Comparison of ENCODE assay signal across 1 cellular context in the genomic region with DNA sequence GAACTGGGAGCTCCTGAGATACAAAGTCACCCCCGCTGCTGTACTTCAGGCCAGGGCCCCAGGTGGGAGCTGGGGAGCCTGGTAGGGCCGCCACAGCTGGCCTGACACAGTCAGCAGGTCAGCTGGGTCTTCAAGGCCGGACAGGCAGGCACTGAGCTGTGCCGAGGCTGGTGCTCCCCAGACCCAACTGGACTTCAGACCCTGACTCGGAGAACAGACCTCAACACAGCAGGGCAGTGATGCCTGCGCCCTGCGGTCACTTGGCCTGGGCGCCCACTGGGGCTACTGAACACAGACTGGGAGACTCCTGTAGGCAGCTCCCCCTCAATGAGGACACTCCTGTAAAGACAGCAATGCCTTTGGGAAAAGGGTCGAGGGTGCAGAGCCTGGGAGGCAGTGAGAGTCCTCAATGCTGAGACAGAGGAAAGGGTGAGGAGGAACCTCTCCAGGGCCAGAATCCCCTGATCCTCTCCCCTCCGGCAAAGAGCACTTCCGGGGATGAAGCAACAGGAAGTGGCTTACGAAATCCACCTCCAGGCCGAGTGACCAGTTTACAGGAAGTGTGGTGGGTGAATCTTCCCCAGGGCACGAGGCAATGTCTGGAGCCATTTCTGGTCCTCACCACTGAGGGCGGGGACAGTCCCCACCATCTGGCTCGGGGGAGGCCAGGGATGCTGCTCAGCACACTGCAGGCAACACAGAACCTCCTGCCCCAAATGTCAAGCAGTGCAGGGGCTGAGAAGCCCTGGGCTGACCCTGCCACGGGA.
TF ChIP-seq lines count a peak whose summit lies in the region.

No MANE protein-coding gene starts in this region.

TF ChIP-seq in K562, 482 proteins besides CTCF, POLR2A, EP300 and RAD21 (continued from another document and continues in another):
- TF ChIP-seq ZNF589 (CRISPR knock-in tag; IDR thresholded peaks at IDR 0.05; ENCODE audit: low read depth): peak; percentile 82
- 0 out of 2 replicates have a peak, but pooled peaks have one; percentile 48 for TF ChIP-seq TCFL5 (CRISPR knock-in tag; conservative IDR thresholded peaks at IDR 0.05)
- TF ChIP-seq ZNF583 (CRISPR knock-in tag; IDR thresholded peaks at IDR 0.05): no peak
- no peak for TF ChIP-seq PTBP1 (IDR thresholded peaks at IDR 0.05; ENCODE audit: low read depth, low read length)
- no peak for TF ChIP-seq TAL1 (IDR thresholded peaks at IDR 0.05)
- TF ChIP-seq, protein P1, sequence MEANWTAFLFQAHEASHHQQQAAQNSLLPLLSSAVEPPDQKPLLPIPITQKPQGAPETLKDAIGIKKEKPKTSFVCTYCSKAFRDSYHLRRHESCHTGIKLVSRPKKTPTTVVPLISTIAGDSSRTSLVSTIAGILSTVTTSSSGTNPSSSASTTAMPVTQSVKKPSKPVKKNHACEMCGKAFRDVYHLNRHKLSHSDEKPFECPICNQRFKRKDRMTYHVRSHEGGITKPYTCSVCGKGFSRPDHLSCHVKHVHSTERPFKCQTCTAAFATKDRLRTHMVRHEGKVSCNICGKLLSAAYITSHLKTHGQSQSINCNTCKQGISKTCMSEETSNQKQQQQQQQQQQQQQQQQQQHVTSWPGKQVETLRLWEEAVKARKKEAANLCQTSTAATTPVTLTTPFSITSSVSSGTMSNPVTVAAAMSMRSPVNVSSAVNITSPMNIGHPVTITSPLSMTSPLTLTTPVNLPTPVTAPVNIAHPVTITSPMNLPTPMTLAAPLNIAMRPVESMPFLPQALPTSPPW (CRISPR knock-in tag; IDR thresholded peaks at IDR 0.05): no peak; the same call in 1 of the 2 replicates
- TF ChIP-seq KDM2B (CRISPR knock-in tag; IDR thresholded peaks at IDR 0.05): no peak
- no peak for TF ChIP-seq FOS (IDR thresholded peaks at IDR 0.05; ENCODE audit: extremely low read depth, insufficient read length)
- TF ChIP-seq, protein P2, sequence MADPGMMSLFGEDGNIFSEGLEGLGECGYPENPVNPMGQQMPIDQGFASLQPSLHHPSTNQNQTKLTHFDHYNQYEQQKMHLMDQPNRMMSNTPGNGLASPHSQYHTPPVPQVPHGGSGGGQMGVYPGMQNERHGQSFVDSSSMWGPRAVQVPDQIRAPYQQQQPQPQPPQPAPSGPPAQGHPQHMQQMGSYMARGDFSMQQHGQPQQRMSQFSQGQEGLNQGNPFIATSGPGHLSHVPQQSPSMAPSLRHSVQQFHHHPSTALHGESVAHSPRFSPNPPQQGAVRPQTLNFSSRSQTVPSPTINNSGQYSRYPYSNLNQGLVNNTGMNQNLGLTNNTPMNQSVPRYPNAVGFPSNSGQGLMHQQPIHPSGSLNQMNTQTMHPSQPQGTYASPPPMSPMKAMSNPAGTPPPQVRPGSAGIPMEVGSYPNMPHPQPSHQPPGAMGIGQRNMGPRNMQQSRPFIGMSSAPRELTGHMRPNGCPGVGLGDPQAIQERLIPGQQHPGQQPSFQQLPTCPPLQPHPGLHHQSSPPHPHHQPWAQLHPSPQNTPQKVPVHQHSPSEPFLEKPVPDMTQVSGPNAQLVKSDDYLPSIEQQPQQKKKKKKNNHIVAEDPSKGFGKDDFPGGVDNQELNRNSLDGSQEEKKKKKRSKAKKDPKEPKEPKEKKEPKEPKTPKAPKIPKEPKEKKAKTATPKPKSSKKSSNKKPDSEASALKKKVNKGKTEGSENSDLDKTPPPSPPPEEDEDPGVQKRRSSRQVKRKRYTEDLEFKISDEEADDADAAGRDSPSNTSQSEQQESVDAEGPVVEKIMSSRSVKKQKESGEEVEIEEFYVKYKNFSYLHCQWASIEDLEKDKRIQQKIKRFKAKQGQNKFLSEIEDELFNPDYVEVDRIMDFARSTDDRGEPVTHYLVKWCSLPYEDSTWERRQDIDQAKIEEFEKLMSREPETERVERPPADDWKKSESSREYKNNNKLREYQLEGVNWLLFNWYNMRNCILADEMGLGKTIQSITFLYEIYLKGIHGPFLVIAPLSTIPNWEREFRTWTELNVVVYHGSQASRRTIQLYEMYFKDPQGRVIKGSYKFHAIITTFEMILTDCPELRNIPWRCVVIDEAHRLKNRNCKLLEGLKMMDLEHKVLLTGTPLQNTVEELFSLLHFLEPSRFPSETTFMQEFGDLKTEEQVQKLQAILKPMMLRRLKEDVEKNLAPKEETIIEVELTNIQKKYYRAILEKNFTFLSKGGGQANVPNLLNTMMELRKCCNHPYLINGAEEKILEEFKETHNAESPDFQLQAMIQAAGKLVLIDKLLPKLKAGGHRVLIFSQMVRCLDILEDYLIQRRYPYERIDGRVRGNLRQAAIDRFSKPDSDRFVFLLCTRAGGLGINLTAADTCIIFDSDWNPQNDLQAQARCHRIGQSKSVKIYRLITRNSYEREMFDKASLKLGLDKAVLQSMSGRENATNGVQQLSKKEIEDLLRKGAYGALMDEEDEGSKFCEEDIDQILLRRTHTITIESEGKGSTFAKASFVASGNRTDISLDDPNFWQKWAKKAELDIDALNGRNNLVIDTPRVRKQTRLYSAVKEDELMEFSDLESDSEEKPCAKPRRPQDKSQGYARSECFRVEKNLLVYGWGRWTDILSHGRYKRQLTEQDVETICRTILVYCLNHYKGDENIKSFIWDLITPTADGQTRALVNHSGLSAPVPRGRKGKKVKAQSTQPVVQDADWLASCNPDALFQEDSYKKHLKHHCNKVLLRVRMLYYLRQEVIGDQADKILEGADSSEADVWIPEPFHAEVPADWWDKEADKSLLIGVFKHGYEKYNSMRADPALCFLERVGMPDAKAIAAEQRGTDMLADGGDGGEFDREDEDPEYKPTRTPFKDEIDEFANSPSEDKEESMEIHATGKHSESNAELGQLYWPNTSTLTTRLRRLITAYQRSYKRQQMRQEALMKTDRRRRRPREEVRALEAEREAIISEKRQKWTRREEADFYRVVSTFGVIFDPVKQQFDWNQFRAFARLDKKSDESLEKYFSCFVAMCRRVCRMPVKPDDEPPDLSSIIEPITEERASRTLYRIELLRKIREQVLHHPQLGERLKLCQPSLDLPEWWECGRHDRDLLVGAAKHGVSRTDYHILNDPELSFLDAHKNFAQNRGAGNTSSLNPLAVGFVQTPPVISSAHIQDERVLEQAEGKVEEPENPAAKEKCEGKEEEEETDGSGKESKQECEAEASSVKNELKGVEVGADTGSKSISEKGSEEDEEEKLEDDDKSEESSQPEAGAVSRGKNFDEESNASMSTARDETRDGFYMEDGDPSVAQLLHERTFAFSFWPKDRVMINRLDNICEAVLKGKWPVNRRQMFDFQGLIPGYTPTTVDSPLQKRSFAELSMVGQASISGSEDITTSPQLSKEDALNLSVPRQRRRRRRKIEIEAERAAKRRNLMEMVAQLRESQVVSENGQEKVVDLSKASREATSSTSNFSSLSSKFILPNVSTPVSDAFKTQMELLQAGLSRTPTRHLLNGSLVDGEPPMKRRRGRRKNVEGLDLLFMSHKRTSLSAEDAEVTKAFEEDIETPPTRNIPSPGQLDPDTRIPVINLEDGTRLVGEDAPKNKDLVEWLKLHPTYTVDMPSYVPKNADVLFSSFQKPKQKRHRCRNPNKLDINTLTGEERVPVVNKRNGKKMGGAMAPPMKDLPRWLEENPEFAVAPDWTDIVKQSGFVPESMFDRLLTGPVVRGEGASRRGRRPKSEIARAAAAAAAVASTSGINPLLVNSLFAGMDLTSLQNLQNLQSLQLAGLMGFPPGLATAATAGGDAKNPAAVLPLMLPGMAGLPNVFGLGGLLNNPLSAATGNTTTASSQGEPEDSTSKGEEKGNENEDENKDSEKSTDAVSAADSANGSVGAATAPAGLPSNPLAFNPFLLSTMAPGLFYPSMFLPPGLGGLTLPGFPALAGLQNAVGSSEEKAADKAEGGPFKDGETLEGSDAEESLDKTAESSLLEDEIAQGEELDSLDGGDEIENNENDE (IDR thresholded peaks at IDR 0.05; ENCODE audit: low read depth, low read length): no peak
- no peak for TF ChIP-seq HLTF (IDR thresholded peaks at IDR 0.05)
- no peak for TF ChIP-seq SREBF2 (CRISPR knock-in tag; IDR thresholded peaks at IDR 0.05)
- peak; percentile 39; the same call in 1 of the 2 replicates for TF ChIP-seq CREM (IDR thresholded peaks at IDR 0.05; ENCODE audit: low read depth)
- TF ChIP-seq ZSCAN32 (CRISPR knock-in tag; IDR thresholded peaks at IDR 0.05): no peak
- no peak for TF ChIP-seq CBFA2T2 (conservative IDR thresholded peaks at IDR 0.05)
- peak; percentile 47; the same call in 1 of the 2 replicates for TF ChIP-seq KLF6 (CRISPR knock-in tag; IDR thresholded peaks at IDR 0.05; ENCODE audit: borderline replicate concordance)
- TF ChIP-seq, protein P3, sequence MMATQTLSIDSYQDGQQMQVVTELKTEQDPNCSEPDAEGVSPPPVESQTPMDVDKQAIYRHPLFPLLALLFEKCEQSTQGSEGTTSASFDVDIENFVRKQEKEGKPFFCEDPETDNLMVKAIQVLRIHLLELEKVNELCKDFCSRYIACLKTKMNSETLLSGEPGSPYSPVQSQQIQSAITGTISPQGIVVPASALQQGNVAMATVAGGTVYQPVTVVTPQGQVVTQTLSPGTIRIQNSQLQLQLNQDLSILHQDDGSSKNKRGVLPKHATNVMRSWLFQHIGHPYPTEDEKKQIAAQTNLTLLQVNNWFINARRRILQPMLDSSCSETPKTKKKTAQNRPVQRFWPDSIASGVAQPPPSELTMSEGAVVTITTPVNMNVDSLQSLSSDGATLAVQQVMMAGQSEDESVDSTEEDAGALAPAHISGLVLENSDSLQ (IDR thresholded peaks at IDR 0.05): no peak
- no peak for TF ChIP-seq HEY1 (CRISPR knock-in tag; IDR thresholded peaks at IDR 0.05; ENCODE audit: borderline replicate concordance)
- no peak for TF ChIP-seq BMI1 (IDR thresholded peaks at IDR 0.05; ENCODE audit: low read length)
- TF ChIP-seq RCOR1 (IDR thresholded peaks at IDR 0.05; ENCODE audit: borderline replicate concordance in 1 of 2, low read depth in 2 of 2, low read length in 2 of 2): peak in 1 of 2 experiments; percentile 41; a peak in 1 of 4 replicates
- no peak for TF ChIP-seq FOXP1 (CRISPR knock-in tag; IDR thresholded peaks at IDR 0.05)
- TF ChIP-seq MEF2A (IDR thresholded peaks at IDR 0.05; ENCODE audit: control insufficient read depth, low read depth, low read length): no peak
- TF ChIP-seq CEBPB (tag; IDR thresholded peaks at IDR 0.05): peak; percentile 98
- TF ChIP-seq, protein P4, sequence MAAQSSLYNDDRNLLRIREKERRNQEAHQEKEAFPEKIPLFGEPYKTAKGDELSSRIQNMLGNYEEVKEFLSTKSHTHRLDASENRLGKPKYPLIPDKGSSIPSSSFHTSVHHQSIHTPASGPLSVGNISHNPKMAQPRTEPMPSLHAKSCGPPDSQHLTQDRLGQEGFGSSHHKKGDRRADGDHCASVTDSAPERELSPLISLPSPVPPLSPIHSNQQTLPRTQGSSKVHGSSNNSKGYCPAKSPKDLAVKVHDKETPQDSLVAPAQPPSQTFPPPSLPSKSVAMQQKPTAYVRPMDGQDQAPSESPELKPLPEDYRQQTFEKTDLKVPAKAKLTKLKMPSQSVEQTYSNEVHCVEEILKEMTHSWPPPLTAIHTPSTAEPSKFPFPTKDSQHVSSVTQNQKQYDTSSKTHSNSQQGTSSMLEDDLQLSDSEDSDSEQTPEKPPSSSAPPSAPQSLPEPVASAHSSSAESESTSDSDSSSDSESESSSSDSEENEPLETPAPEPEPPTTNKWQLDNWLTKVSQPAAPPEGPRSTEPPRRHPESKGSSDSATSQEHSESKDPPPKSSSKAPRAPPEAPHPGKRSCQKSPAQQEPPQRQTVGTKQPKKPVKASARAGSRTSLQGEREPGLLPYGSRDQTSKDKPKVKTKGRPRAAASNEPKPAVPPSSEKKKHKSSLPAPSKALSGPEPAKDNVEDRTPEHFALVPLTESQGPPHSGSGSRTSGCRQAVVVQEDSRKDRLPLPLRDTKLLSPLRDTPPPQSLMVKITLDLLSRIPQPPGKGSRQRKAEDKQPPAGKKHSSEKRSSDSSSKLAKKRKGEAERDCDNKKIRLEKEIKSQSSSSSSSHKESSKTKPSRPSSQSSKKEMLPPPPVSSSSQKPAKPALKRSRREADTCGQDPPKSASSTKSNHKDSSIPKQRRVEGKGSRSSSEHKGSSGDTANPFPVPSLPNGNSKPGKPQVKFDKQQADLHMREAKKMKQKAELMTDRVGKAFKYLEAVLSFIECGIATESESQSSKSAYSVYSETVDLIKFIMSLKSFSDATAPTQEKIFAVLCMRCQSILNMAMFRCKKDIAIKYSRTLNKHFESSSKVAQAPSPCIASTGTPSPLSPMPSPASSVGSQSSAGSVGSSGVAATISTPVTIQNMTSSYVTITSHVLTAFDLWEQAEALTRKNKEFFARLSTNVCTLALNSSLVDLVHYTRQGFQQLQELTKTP (IDR thresholded peaks at IDR 0.05; ENCODE audit: low read depth in 1 of 2, partially characterized antibody in 2 of 2): no peak
- no peak for TF ChIP-seq PCBP1 (IDR thresholded peaks at IDR 0.05; ENCODE audit: low read depth, low read length, poor library complexity, severe bottlenecking)
- TF ChIP-seq ZNF217 (CRISPR knock-in tag; IDR thresholded peaks at IDR 0.05): no peak
- TF ChIP-seq CBX3 (IDR thresholded peaks at IDR 0.05; ENCODE audit: borderline replicate concordance in 1 of 2, low read length in 2 of 2): no peak
- TF ChIP-seq HNRNPH1 (optimal IDR thresholded peaks at IDR 0.05; ENCODE audit: low read depth, low read length): no peak
- no peak for TF ChIP-seq IFI16 (CRISPR knock-in tag; IDR thresholded peaks at IDR 0.05)
- TF ChIP-seq, protein P5, sequence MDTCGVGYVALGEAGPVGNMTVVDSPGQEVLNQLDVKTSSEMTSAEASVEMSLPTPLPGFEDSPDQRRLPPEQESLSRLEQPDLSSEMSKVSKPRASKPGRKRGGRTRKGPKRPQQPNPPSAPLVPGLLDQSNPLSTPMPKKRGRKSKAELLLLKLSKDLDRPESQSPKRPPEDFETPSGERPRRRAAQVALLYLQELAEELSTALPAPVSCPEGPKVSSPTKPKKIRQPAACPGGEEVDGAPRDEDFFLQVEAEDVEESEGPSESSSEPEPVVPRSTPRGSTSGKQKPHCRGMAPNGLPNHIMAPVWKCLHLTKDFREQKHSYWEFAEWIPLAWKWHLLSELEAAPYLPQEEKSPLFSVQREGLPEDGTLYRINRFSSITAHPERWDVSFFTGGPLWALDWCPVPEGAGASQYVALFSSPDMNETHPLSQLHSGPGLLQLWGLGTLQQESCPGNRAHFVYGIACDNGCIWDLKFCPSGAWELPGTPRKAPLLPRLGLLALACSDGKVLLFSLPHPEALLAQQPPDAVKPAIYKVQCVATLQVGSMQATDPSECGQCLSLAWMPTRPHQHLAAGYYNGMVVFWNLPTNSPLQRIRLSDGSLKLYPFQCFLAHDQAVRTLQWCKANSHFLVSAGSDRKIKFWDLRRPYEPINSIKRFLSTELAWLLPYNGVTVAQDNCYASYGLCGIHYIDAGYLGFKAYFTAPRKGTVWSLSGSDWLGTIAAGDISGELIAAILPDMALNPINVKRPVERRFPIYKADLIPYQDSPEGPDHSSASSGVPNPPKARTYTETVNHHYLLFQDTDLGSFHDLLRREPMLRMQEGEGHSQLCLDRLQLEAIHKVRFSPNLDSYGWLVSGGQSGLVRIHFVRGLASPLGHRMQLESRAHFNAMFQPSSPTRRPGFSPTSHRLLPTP (IDR thresholded peaks at IDR 0.05; ENCODE audit: borderline replicate concordance, extremely low read depth, insufficient read length): no peak
- TF ChIP-seq, protein P6, sequence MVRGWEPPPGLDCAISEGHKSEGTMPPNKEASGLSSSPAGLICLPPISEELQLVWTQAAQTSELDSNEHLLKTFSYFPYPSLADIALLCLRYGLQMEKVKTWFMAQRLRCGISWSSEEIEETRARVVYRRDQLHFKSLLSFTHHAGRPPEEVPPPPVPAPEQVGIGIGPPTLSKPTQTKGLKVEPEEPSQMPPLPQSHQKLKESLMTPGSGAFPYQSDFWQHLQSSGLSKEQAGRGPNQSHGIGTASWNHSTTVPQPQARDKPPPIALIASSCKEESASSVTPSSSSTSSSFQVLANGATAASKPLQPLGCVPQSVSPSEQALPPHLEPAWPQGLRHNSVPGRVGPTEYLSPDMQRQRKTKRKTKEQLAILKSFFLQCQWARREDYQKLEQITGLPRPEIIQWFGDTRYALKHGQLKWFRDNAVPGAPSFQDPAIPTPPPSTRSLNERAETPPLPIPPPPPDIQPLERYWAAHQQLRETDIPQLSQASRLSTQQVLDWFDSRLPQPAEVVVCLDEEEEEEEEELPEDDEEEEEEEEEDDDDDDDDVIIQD (CRISPR knock-in tag; IDR thresholded peaks at IDR 0.05): no peak
